In the genomic region with DNA sequence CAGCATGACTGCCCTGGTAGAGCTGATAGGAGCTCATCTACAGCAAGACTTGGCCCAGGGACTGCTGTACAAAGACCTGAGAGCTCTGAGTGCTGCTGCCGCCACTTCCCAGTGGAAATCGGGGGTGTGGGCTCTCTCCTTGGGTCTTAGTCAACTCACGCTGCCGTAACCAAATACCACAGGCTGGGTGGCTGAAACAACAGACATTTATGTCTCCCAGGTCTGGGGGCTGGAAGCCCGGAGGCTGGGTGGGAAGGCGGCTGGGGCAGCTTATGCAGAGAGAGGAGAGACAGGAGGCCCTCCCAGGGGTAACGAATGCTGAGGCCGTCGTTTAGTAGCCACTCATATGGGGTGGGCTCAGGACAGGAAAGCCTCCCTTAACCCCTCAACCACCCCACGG, we compare ENCODE assay signal across 19 cellular contexts. TPM values are rescaled to one million over a fixed set of nuclear protein-coding genes. Genes with fewer than 3 reads are reported as not detected.
DNase-seq lines count a peak whose midpoint lies in the region; ATAC-seq and TF ChIP-seq lines count a peak whose summit lies in the region.
"Had no signal": no experiment of that assay in that cellular context is flagged by ENCODE, and none has a peak within 500 bp of the region (broad histone marks: within the 10 kb centered on the region; RNA-seq: fewer than 3 reads in every experiment).

No MANE protein-coding gene starts in this region.

- H3K27ac ChIP-seq in GM23338 (ENCODE audit: low read depth) = no peak overlapping the region
- H3K27ac ChIP-seq: HL-60 had no signal

- peak; percentile 17; the same call in 1 of the 3 replicates for ATAC-seq in GM23338
- ATAC-seq in GM21390 (IDR thresholded peaks at IDR 0.05; ENCODE audit: unreplicated experiment) = no peak
- ATAC-seq: GM12878 had no signal

- H3K9me2 ChIP-seq in GM23338 (ENCODE audit: insufficient read depth) = no peaks in the 10 kb centered on the region

- H3K36me3 Mint-ChIP-seq in GM23338 (ENCODE audit: low read depth) (no peaks in the 10 kb centered on the region), chondrocyte (ENCODE audit: low read depth) (no peaks in the 10 kb centered on the region)

- peak overlapping the region; percentile 89; the same call in 1 of the 2 replicates for H2AFZ ChIP-seq in GM23338

- DNase-seq in GM23338 (ENCODE audit: low spot score) (no peak), chondrocyte (ENCODE audit: low spot score) (peak; percentile 60), left kidney (ENCODE audit: low read depth, low spot score) (peak; percentile 88), renal cortical epithelial cell (ENCODE audit: low read depth) (peak; percentile 44), NCI-H524 (lab: John Stamatoyannopoulos, UW) (no peak), kidney tubule cell (ENCODE audit: low spot score) (no peak), foreskin fibroblast (no peak)
- DNase-seq: C1 segment of cervical spinal cord; Calu3; CD4-positive, alpha-beta T cell; DMS 273 treated with DMSO at 0.1 percent for 48 hours; GOT3; HFFc6 had no signal

- H3K4me1 Mint-ChIP-seq in GM23338 = peaks cover 30% of the 10 kb centered on the region
- H3K4me1 Mint-ChIP-seq in chondrocyte (ENCODE audit: low read depth) = no peaks in the 10 kb centered on the region
- H3K4me1 Mint-ChIP-seq: B cell had no signal

- H3K27me3 ChIP-seq in GM23338 (ENCODE audit: insufficient read depth) = no peaks in the 10 kb centered on the region

- no peaks in the 10 kb centered on the region for H3F3A ChIP-seq in GM23338 (replicated peaks; ENCODE audit: low read depth)

- no peaks in the 10 kb centered on the region for H3K36me3 ChIP-seq in GM23338 (ENCODE audit: insufficient read depth)
- H3K36me3 ChIP-seq: HAP-1 had no signal

- H3K4me2 ChIP-seq in GM23338 = no peak overlapping the region

- H3K4me3 Mint-ChIP-seq in GM23338 (no peak overlapping the region), chondrocyte (ENCODE audit: unreplicated experiment) (no peak overlapping the region)
- H3K4me3 Mint-ChIP-seq: B cell; CD4-positive, alpha-beta T cell; HFFc6 had no signal

- H3K4me3 ChIP-seq in GM23338 (no peak overlapping the region), foreskin fibroblast (ENCODE audit: low read depth in 1 of 2, low read length in 2 of 2) (no peak overlapping the region)
- H3K4me3 ChIP-seq: GM12878, HAP-1 had no signal

- H3K79me2 ChIP-seq in GM23338 (replicated peaks; ENCODE audit: insufficient read depth) = no peaks in the 10 kb centered on the region

- no peak overlapping the region for H3K27ac Mint-ChIP-seq in GM23338
- H3K27ac Mint-ChIP-seq in chondrocyte (ENCODE audit: unreplicated experiment) = no peak overlapping the region
- H3K27ac Mint-ChIP-seq: B cell; CD4-positive, alpha-beta T cell; HFFc6 had no signal

- H3K9me3 Mint-ChIP-seq in GM23338 (no peaks in the 10 kb centered on the region), chondrocyte (ENCODE audit: low read depth) (no peaks in the 10 kb centered on the region)
- H3K9me3 Mint-ChIP-seq: CD4-positive, alpha-beta T cell; HFFc6 had no signal

- no peaks in the 10 kb centered on the region for H3K4me1 ChIP-seq in GM23338 (ENCODE audit: insufficient read depth)
- H3K4me1 ChIP-seq: HAP-1 had no signal

- peaks cover 9% of the 10 kb centered on the region for H3K27me3 Mint-ChIP-seq in GM23338 (ENCODE audit: insufficient read depth, low read depth, poor library complexity)
- H3K27me3 Mint-ChIP-seq in chondrocyte (ENCODE audit: low read depth) = peaks cover 15% of the 10 kb centered on the region

- H4K20me1 ChIP-seq in GM23338 (replicated peaks; ENCODE audit: insufficient read depth) = no peaks in the 10 kb centered on the region

- no peak for TF ChIP-seq CTCF in GM23338 (conservative IDR thresholded peaks at IDR 0.05; ENCODE audit: low read depth in 2 of 2)
- TF ChIP-seq CTCF in chondrocyte (IDR thresholded peaks at IDR 0.05) = no peak
- TF ChIP-seq CTCF in foreskin fibroblast (IDR thresholded peaks at IDR 0.05; ENCODE audit: low read depth, low read length) = no peak

TF ChIP-seq in GM23338, 12 proteins besides CTCF, POLR2A, EP300 and RAD21 (continues in another document):
- TF ChIP-seq STAT1 (IDR thresholded peaks at IDR 0.05; ENCODE audit: unreplicated experiment) = no peak
- TF ChIP-seq NANOG (IDR thresholded peaks at IDR 0.05; ENCODE audit: borderline replicate concordance) = no peak
- TF ChIP-seq EZH2 (IDR thresholded peaks at IDR 0.05; ENCODE audit: low read depth, unreplicated experiment) = no peak
- TF ChIP-seq JUNB (IDR thresholded peaks at IDR 0.05; ENCODE audit: unreplicated experiment) = no peak
- TF ChIP-seq ZNF331 (CRISPR knock-in tag; IDR thresholded peaks at IDR 0.05; ENCODE audit: low read depth) = no peak
- no peak for TF ChIP-seq POLR2AphosphoS5 (IDR thresholded peaks at IDR 0.05; ENCODE audit: low read depth)
- TF ChIP-seq, protein P1, sequence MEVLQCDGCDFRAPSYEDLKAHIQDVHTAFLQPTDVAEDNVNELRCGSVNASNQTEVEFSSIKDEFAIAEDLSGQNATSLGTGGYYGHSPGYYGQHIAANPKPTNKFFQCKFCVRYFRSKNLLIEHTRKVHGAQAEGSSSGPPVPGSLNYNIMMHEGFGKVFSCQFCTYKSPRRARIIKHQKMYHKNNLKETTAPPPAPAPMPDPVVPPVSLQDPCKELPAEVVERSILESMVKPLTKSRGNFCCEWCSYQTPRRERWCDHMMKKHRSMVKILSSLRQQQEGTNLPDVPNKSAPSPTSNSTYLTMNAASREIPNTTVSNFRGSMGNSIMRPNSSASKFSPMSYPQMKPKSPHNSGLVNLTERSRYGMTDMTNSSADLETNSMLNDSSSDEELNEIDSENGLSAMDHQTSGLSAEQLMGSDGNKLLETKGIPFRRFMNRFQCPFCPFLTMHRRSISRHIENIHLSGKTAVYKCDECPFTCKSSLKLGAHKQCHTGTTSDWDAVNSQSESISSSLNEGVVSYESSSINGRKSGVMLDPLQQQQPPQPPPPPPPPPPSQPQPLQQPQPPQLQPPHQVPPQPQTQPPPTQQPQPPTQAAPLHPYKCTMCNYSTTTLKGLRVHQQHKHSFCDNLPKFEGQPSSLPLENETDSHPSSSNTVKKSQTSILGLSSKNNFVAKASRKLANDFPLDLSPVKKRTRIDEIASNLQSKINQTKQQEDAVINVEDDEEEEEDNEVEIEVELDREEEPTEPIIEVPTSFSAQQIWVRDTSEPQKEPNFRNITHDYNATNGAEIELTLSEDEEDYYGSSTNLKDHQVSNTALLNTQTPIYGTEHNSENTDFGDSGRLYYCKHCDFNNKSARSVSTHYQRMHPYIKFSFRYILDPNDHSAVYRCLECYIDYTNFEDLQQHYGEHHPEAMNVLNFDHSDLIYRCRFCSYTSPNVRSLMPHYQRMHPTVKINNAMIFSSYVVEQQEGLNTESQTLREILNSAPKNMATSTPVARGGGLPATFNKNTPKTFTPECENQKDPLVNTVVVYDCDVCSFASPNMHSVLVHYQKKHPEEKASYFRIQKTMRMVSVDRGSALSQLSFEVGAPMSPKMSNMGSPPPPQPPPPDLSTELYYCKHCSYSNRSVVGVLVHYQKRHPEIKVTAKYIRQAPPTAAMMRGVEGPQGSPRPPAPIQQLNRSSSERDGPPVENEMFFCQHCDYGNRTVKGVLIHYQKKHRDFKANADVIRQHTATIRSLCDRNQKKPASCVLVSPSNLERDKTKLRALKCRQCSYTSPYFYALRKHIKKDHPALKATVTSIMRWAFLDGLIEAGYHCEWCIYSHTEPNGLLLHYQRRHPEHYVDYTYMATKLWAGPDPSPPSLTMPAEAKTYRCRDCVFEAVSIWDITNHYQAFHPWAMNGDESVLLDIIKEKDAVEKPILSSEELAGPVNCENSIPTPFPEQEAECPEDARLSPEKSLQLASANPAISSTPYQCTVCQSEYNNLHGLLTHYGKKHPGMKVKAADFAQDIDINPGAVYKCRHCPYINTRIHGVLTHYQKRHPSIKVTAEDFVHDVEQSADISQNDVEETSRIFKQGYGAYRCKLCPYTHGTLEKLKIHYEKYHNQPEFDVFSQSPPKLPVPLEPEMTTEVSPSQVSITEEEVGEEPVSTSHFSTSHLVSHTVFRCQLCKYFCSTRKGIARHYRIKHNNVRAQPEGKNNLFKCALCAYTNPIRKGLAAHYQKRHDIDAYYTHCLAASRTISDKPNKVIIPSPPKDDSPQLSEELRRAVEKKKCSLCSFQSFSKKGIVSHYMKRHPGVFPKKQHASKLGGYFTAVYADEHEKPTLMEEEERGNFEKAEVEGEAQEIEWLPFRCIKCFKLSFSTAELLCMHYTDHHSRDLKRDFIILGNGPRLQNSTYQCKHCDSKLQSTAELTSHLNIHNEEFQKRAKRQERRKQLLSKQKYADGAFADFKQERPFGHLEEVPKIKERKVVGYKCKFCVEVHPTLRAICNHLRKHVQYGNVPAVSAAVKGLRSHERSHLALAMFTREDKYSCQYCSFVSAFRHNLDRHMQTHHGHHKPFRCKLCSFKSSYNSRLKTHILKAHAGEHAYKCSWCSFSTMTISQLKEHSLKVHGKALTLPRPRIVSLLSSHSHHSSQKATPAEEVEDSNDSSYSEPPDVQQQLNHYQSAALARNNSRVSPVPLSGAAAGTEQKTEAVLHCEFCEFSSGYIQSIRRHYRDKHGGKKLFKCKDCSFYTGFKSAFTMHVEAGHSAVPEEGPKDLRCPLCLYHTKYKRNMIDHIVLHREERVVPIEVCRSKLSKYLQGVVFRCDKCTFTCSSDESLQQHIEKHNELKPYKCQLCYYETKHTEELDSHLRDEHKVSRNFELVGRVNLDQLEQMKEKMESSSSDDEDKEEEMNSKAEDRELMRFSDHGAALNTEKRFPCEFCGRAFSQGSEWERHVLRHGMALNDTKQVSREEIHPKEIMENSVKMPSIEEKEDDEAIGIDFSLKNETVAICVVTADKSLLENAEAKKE (CRISPR knock-in tag; IDR thresholded peaks at IDR 0.05) = no peak
- no peak for TF ChIP-seq CREB1 (CRISPR knock-in tag; IDR thresholded peaks at IDR 0.05; ENCODE audit: low read depth)

RNA-seq across cellular contexts. Expression of a gene that starts 15.4 kb away (rescaled TPM):
- 0.24 and 2.6 TPM in 2 replicates for total RNA-seq in GM23338 (2014; rRNA removed; shearing (Covaris generic))
- 0.31 TPM in 1 of 2 replicates, not detected in the other for polyA plus RNA-seq in GM23338 (2016; fragmentation: Nextera tagmentation; extraction: Ambion mirVana)
- total RNA-seq in chondrocyte = not detected in 3 replicates
- 255 and 504 TPM in 2 replicates for total RNA-seq in renal cortical epithelial cell
- total RNA-seq: Calu3, G401, HFFc6 had no signal

Comparison
In these comparisons a context has a peak if more than half of its experiments do, and no peak if none do; other contexts are left out.
1. DNase-seq: peak in chondrocyte (single experiment), left kidney (single experiment) and renal cortical epithelial cell (single experiment); none in GM23338 (single experiment), NCI-H524 (0 of 2), kidney tubule cell (single experiment) and foreskin fibroblast (0 of 2).
2. RNA of a gene that starts 15.4 kb away (total RNA-seq): 255 to 504 TPM in renal cortical epithelial cell; 0.24 to 2.6 TPM in GM23338 and not detected in chondrocyte; every median in the first group is over 10 times any median in the second.